In the genomic region with DNA sequence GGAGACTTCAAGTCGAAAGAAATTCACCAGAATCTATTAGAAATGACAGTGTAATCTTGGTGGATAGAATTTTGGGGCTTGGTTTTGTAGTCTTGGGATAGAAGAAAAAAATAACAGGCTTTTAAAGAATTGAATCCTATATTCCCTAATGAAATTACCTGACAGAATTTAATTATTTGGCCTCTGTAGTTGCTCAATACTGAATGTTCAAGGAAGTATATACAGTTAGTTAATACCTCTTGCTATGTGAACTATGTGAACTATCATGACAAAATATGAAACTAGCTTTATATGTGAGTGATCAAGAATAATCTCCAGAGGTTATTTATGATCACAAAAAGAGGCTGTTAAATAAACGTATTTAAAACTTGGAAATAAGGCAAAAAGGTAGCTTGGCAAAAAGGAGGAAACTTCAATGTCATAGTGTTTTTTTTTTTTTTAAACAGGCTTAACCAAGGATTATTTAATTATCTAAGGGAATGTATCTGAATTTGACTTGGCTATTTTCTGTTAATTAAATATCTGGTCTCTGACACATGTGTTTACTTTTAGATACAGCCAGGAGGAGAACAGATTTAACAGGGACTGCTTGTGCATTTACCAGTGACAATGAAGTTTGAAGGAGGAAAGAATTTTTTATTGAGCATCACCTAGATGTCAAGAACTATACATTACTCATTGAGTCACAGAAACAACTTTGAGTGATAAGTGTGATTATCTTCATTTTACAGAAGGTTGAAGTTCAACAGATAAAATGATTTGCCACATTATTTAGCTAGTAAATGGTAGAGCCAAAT, we compare ENCODE assay signal across 23 cellular contexts. TPM values are rescaled to one million over a fixed set of nuclear protein-coding genes. Genes with fewer than 3 reads are reported as not detected.
DNase-seq lines count a peak whose midpoint lies in the region; ATAC-seq, FAIRE-seq and TF ChIP-seq lines count a peak whose summit lies in the region.
"Had no signal": no experiment of that assay in that cellular context is flagged by ENCODE, and none has a peak within 500 bp of the region (broad histone marks: within the 10 kb centered on the region; RNA-seq: fewer than 3 reads in every experiment).

No MANE protein-coding gene starts in this region.

- no peaks in the 10 kb centered on the region for H3K9me3 ChIP-seq in PC-3 (ENCODE audit: low read length)
- no peaks in the 10 kb centered on the region for H3K9me3 ChIP-seq in mucosa of descending colon
- no peaks in the 10 kb centered on the region for H3K9me3 ChIP-seq in Karpas-422 (ENCODE audit: low read length)
- H3K9me3 ChIP-seq: A549, Caco-2 had no signal

- H3K9ac ChIP-seq in PC-3 (ENCODE audit: low read length): no peak overlapping the region
- no peak overlapping the region for H3K9ac ChIP-seq in Karpas-422 (ENCODE audit: low read length)
- H3K9ac ChIP-seq: BLaER1 treated with 17β-estradiol and CSF1 and Interleukin-3, amounts not matched to agents 10 nM and 100 nM had no signal

- H3K36me3 ChIP-seq in PC-3 (ENCODE audit: low read depth, low read length) (no peaks in the 10 kb centered on the region), mucosa of descending colon (ENCODE audit: low read depth) (no peaks in the 10 kb centered on the region), Karpas-422 (ENCODE audit: insufficient read depth, low read length) (no peaks in the 10 kb centered on the region)
- H3K36me3 ChIP-seq: BLaER1 treated with 17β-estradiol and CSF1 and Interleukin-3, amounts not matched to agents 10 nM and 100 nM had no signal

- H2AFZ ChIP-seq in PC-3 (ENCODE audit: low read length) (no peak overlapping the region), Karpas-422 (ENCODE audit: low read length) (no peak overlapping the region)

- FAIRE-seq in GM19239 (lab: Jason Lieb, UNC): peak; percentile 18
- no peak for FAIRE-seq in GM12891 (lab: Jason Lieb, UNC)
- FAIRE-seq: A549, D721Med, G401.6, GM12892, GM18507 had no signal

- H3K9me2 ChIP-seq in PC-3 (replicated peaks; ENCODE audit: low read length) (no peaks in the 10 kb centered on the region), Karpas-422 (replicated peaks; ENCODE audit: insufficient read depth, low read length) (no peaks in the 10 kb centered on the region)

- no peak for TF ChIP-seq POLR2A in GM12891 (IDR thresholded peaks at IDR 0.05; ENCODE audit: low read depth, low read length)

- no peaks in the 10 kb centered on the region for H3F3A ChIP-seq in PC-3 (ENCODE audit: low read length, unreplicated experiment)

- no TSS peak for BruUV-seq in PC-3 (replicated peaks; lab: Mats Ljungman, UMichigan)

- H3K4me2 ChIP-seq in PC-3 (ENCODE audit: low read length) (no peak overlapping the region), Karpas-422 (ENCODE audit: low read depth, low read length, poor library complexity, severe bottlenecking) (no peak overlapping the region)
- H3K4me2 ChIP-seq: A549; BLaER1 treated with 17β-estradiol and CSF1 and Interleukin-3, amounts not matched to agents 10 nM and 100 nM had no signal

- H3K27me3 ChIP-seq in PC-3 (ENCODE audit: low read length): no peaks in the 10 kb centered on the region
- H3K27me3 ChIP-seq in Karpas-422 (ENCODE audit: low read length): no peaks in the 10 kb centered on the region
- H3K27me3 ChIP-seq: BLaER1 treated with 17β-estradiol and CSF1 and Interleukin-3, amounts not matched to agents 10 nM and 100 nM had no signal

- H3K4me1 ChIP-seq in PC-3 (ENCODE audit: insufficient read depth, low read length): peaks cover 6% of the 10 kb centered on the region
- no peaks in the 10 kb centered on the region for H3K4me1 ChIP-seq in mucosa of descending colon (ENCODE audit: low read depth)
- H3K4me1 ChIP-seq in Karpas-422 (ENCODE audit: low read length): no peaks in the 10 kb centered on the region
- H3K4me1 ChIP-seq: A549; BLaER1 treated with 17β-estradiol and CSF1 and Interleukin-3, amounts not matched to agents 10 nM and 100 nM; Caco-2 had no signal

- H4K20me1 ChIP-seq in PC-3 (ENCODE audit: low read length): no peaks in the 10 kb centered on the region
- no peaks in the 10 kb centered on the region for H4K20me1 ChIP-seq in Karpas-422 (ENCODE audit: insufficient read depth, low read depth, low read length)
- H4K20me1 ChIP-seq: BLaER1 treated with 17β-estradiol and CSF1 and Interleukin-3, amounts not matched to agents 10 nM and 100 nM had no signal

- peak; percentile 43 for ATAC-seq in PC-3
- ATAC-seq in SK-N-SH treated with all-trans-retinoic acid at 6 μM for 48 hours: peak; percentile 39; the same call in 1 of the 3 replicates
- peak; percentile 54 for ATAC-seq in mucosa of descending colon
- no peak for ATAC-seq in HG03097 (IDR thresholded peaks at IDR 0.05; ENCODE audit: low FRiP score, unreplicated experiment)
- ATAC-seq: A549; CD8-positive, alpha-beta T cell had no signal

- TF ChIP-seq CTCF in PC-3 (conservative IDR thresholded peaks at IDR 0.05; ENCODE audit: low read depth, low read length) (no peak), mucosa of descending colon (IDR thresholded peaks at IDR 0.05) (no peak), RWPE1 (conservative IDR thresholded peaks at IDR 0.05; ENCODE audit: low read depth) (no peak)

- H3K27ac ChIP-seq in PC-3 (ENCODE audit: low read length) (no peak overlapping the region), RWPE1 (no peak overlapping the region), Karpas-422 (ENCODE audit: low read length) (no peak overlapping the region)
- H3K27ac ChIP-seq: 22Rv1; A549; BLaER1 treated with 17β-estradiol and CSF1 and Interleukin-3, amounts not matched to agents 10 nM and 100 nM; C4-2B had no signal

- H3K4me3 ChIP-seq in PC-3 (ENCODE audit: low read length) (no peak overlapping the region), mucosa of descending colon (no peak overlapping the region), Karpas-422 (ENCODE audit: low read length) (no peak overlapping the region)
- H3K4me3 ChIP-seq: A549; BLaER1 treated with 17β-estradiol and CSF1 and Interleukin-3, amounts not matched to agents 10 nM and 100 nM had no signal

- H3K79me2 ChIP-seq in PC-3 (ENCODE audit: low read length) (no peaks in the 10 kb centered on the region), Karpas-422 (ENCODE audit: low read length) (no peaks in the 10 kb centered on the region)

- intact Hi-C loops in PC-3 (cut with micrococcal nuclease) (no loop called here), mucosa of descending colon (cut with DNase I, micrococcal nuclease) (no loop called here)

- DNase-seq in GM19239 (ENCODE audit: insufficient read length, low spot score) (no peak), PC-3 (no peak), mucosa of descending colon (no peak), RWPE1 (ENCODE audit: low spot score) (no peak), Karpas-422 (no peak), GM12891 (ENCODE audit: insufficient read length, low spot score) (no peak)
- DNase-seq: AML-193; Caco-2; Calu3; CD4-positive, alpha-beta T cell; CD8-positive, alpha-beta T cell; DMS79 treated with DMSO at 0.1 percent for 48 hours; GF-D8 had no signal

- POLR2A ChIA-PET in PC-3 (lab: Charles Lee; ENCODE audit: unreplicated experiment): no interaction called here
- POLR2A ChIA-PET in RWPE1 (lab: Yijun Ruan, JAX; ENCODE audit: low non-redundant PET): no interaction called here

- CTCF ChIA-PET in PC-3 (lab: Charles Lee): no interaction called here
- CTCF ChIA-PET in RWPE1 (lab: Yijun Ruan, JAX): no interaction called here

TF ChIP-seq in SK-N-SH treated with all-trans-retinoic acid at 6 μM for 48 hours, 23 proteins besides CTCF, POLR2A, EP300 and RAD21 (continues in another document):
- TF ChIP-seq ZNF565 (CRISPR knock-in tag; conservative IDR thresholded peaks at IDR 0.05; ENCODE audit: low read depth) (no peak), GLIS3 (CRISPR knock-in tag; IDR thresholded peaks at IDR 0.05) (no peak), TOX (CRISPR knock-in tag; IDR thresholded peaks at IDR 0.05; ENCODE audit: borderline replicate concordance) (no peak), RARB (CRISPR knock-in tag; IDR thresholded peaks at IDR 0.05) (no peak), ZNF8 (CRISPR knock-in tag; IDR thresholded peaks at IDR 0.05) (peak; percentile 8; the same call in 1 of the 2 replicates), TCF4 (CRISPR knock-in tag; IDR thresholded peaks at IDR 0.05; ENCODE audit: borderline replicate concordance) (peak; percentile 23; the same call in 1 of the 2 replicates), OSR1 (CRISPR knock-in tag; IDR thresholded peaks at IDR 0.05) (no peak), PPARA (CRISPR knock-in tag; IDR thresholded peaks at IDR 0.05; ENCODE audit: borderline replicate concordance) (no peak), ARNTL (CRISPR knock-in tag; IDR thresholded peaks at IDR 0.05; ENCODE audit: borderline replicate concordance, low read depth) (no peak), ESRRG (CRISPR knock-in tag; IDR thresholded peaks at IDR 0.05) (no peak)

TF ChIP-seq in GM12891, 5 proteins besides CTCF, POLR2A, EP300 and RAD21:
- TF ChIP-seq TAF1 (IDR thresholded peaks at IDR 0.05; ENCODE audit: low read depth, low read length): no peak
- TF ChIP-seq POU2F2 (IDR thresholded peaks at IDR 0.05; ENCODE audit: low read depth, low read length): no peak
- no peak for TF ChIP-seq SPI1 (IDR thresholded peaks at IDR 0.05; ENCODE audit: low read depth, low read length)
- TF ChIP-seq PAX5 (IDR thresholded peaks at IDR 0.05; ENCODE audit: insufficient read depth, low read length, severe bottlenecking): no peak
- no peak for TF ChIP-seq POLR2AphosphoS5 (IDR thresholded peaks at IDR 0.05; ENCODE audit: low read depth, low read length)
TF ChIP-seq in GM12891: peak in this region for 0.

RNA-seq across cellular contexts. Expression of gene CASD1, which starts 11.5 kb away (rescaled TPM):
- 9.3 and 9.6 TPM in 2 replicates for total RNA-seq in PC-3 (2014; rRNA removed)
- 10 to 100 TPM; 44.0 to 50.2 (median 45.0) TPM for total RNA-seq in mucosa of descending colon
- 20.9 and 56.6 TPM in 2 replicates for total RNA-seq in Karpas-422 (2014; rRNA removed; shearing (Covaris generic); ENCODE audit: low replicate concordance)
- 4.2 TPM for polyA plus RNA-seq in GM12891 (2012; ENCODE audit: low read depth, missing spikeins)
